In the genomic region with DNA sequence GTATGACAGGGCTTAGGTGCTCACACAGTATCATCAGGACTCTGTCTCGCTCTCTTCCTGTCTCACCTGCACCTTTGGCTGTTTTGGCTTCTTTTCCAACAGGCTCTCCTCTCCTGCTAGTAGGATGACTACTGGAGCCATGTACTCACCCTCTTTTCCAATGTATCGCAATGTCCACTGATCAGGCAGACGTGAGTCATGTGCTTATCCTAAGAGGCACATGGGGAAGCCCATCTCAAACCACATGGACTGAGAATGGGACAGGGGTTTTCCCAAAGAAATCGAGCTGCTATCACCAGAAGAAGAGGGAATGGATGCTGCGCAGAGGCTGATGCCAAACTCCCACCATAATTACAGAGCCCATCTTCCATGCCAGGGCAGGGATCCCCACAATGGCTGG, we compare ENCODE assay signal across 24 cellular contexts.
DNase-seq lines count a peak whose midpoint lies in the region; ATAC-seq, FAIRE-seq and TF ChIP-seq lines count a peak whose summit lies in the region.
"Had no signal": no experiment of that assay in that cellular context is flagged by ENCODE, and none has a peak within 500 bp of the region (broad histone marks: within the 10 kb centered on the region; RNA-seq: fewer than 3 reads in every experiment).

No MANE protein-coding gene starts in this region.

- no peak for DNase-seq in HepG2 (ENCODE audit: low spot score)
- no peak for DNase-seq in right lobe of liver
- DNase-seq in HT1080 (ENCODE audit: low read depth), result peak; percentile 3
- DNase-seq in activated effector memory CD4-positive, alpha-beta T cell treated with anti-CD3 and anti-CD28 coated beads, Interleukin-2, amount 50 U/mL, for 16 hours, result no peak
- DNase-seq in AG08395 (ENCODE audit: low spot score), result no peak
- DNase-seq: AML-193; BE2C; CD4-positive, alpha-beta T cell; CD8-positive, alpha-beta memory T cell; DMS 273 treated with DMSO at 0.1 percent for 48 hours; DMS53; DMS79 treated with DMSO at 0.1 percent for 48 hours; GM23248; H9 had no signal

- TF ChIP-seq POLR2A in HepG2 (IDR thresholded peaks at IDR 0.05; ENCODE audit: insufficient read depth in 1 of 2, low read depth in 2 of 2, low read length in 2 of 2), result no peak
- TF ChIP-seq POLR2A in right lobe of liver (IDR thresholded peaks at IDR 0.05), result no peak

- ATAC-seq in HepG2 (no peak), right lobe of liver (no peak), HG03469 (IDR thresholded peaks at IDR 0.05; ENCODE audit: unreplicated experiment) (no peak), HG02798 (IDR thresholded peaks at IDR 0.05; ENCODE audit: poor library complexity, unreplicated experiment) (no peak)
- ATAC-seq: HCT116 had no signal

- CTCF ChIA-PET in HepG2 (lab: Yijun Ruan, JAX; ENCODE audit: low intra/inter-chr PET ratio, low total read pairs), result no interaction called here

- H3K4me1 ChIP-seq in HepG2 (ENCODE audit: insufficient read depth, low read length) (no peaks in the 10 kb centered on the region), right lobe of liver (no peaks in the 10 kb centered on the region), endocrine pancreas (ENCODE audit: control insufficient read depth, insufficient read depth, low read length) (no peaks in the 10 kb centered on the region)
- H3K4me1 ChIP-seq: BE2C had no signal

- H3K27ac ChIP-seq in HepG2 (ENCODE audit: extremely low read length, insufficient read depth, low read length) (no peak overlapping the region), right lobe of liver (no peak overlapping the region)
- H3K27ac ChIP-seq: 22Rv1; BLaER1 treated with 17β-estradiol and CSF1 and Interleukin-3, amounts not matched to agents 10 nM and 100 nM; GM23248 had no signal

- no peaks in the 10 kb centered on the region for H3K79me2 ChIP-seq in HepG2 (ENCODE audit: insufficient read depth, low read length)

- H3K9me3 ChIP-seq in HepG2 (ENCODE audit: low read length), result no peaks in the 10 kb centered on the region
- no peaks in the 10 kb centered on the region for H3K9me3 ChIP-seq in right lobe of liver
- H3K9me3 ChIP-seq in endocrine pancreas (ENCODE audit: control insufficient read depth, low read length), result no peaks in the 10 kb centered on the region
- H3K9me3 ChIP-seq: BE2C had no signal

- H4K20me1 ChIP-seq in HepG2 (ENCODE audit: insufficient read depth, low read length), result no peaks in the 10 kb centered on the region
- H4K20me1 ChIP-seq: BLaER1 treated with 17β-estradiol and CSF1 and Interleukin-3, amounts not matched to agents 10 nM and 100 nM had no signal

- H2AFZ ChIP-seq in HepG2 (ENCODE audit: low read length), result no peak overlapping the region
- H2AFZ ChIP-seq: GM23248 had no signal

- no peaks in the 10 kb centered on the region for H3K27me3 ChIP-seq in HepG2 (ENCODE audit: control insufficient read depth in 1 of 2, insufficient read depth in 2 of 2, low read length in 2 of 2)
- no peaks in the 10 kb centered on the region for H3K27me3 ChIP-seq in right lobe of liver
- no peaks in the 10 kb centered on the region for H3K27me3 ChIP-seq in endocrine pancreas (ENCODE audit: control insufficient read depth, insufficient read depth, low read length)
- H3K27me3 ChIP-seq: BE2C; BLaER1 treated with 17β-estradiol and CSF1 and Interleukin-3, amounts not matched to agents 10 nM and 100 nM had no signal

- 2% methylated on average over 4 of the region's 5 CpGs for WGBS in HepG2 (ENCODE audit: low lambda C conversion rate)
- WGBS in right lobe of liver (ENCODE audit: insufficient coverage, low coverage, low lambda C conversion rate, missing lambda C conversion rate), result 33% methylated on average over 2 of the region's 5 CpGs

- TF ChIP-seq EP300 in HepG2 (IDR thresholded peaks at IDR 0.05; ENCODE audit: low read depth in 2 of 2, low read length in 2 of 2) (no peak), HepG2 (CRISPR knock-in tag; IDR thresholded peaks at IDR 0.05; ENCODE audit: borderline replicate concordance) (no peak)

- no peak for TF ChIP-seq CTCF in HepG2 (CRISPR knock-in tag; IDR thresholded peaks at IDR 0.05)
- no peak for TF ChIP-seq CTCF in right lobe of liver (IDR thresholded peaks at IDR 0.05)

- no peak overlapping the region for H3K4me2 ChIP-seq in HepG2 (ENCODE audit: low read depth, low read length)

- FAIRE-seq in HepG2 (lab: Jason Lieb, UNC), result no peak
- FAIRE-seq: A204.1, D721Med, G401.6, GM19239 had no signal

- H3K9ac ChIP-seq in HepG2 (ENCODE audit: insufficient read depth, low read depth, low read length) (no peak overlapping the region), endocrine pancreas (ENCODE audit: control insufficient read depth, insufficient read depth, low read length) (no peak overlapping the region)
- H3K9ac ChIP-seq: BLaER1 treated with 17β-estradiol and CSF1 and Interleukin-3, amounts not matched to agents 10 nM and 100 nM; GM23248 had no signal

- TF ChIP-seq RAD21 in HepG2 (CRISPR knock-in tag; IDR thresholded peaks at IDR 0.05), result no peak

- POLR2A ChIA-PET in HepG2 (lab: Yijun Ruan, JAX), result no interaction called here

- H3K36me3 ChIP-seq in HepG2 (replicated peaks in 1 of 2; ENCODE audit: control insufficient read depth in 1 of 2, insufficient read depth in 2 of 2, low read length in 2 of 2) (no peaks in the 10 kb centered on the region), right lobe of liver (no peaks in the 10 kb centered on the region), endocrine pancreas (ENCODE audit: control insufficient read depth, insufficient read depth, low read length) (no peaks in the 10 kb centered on the region)
- H3K36me3 ChIP-seq: BE2C; BLaER1 treated with 17β-estradiol and CSF1 and Interleukin-3, amounts not matched to agents 10 nM and 100 nM had no signal

- BruUV-seq in HepG2 (replicated peaks; lab: Mats Ljungman, UMichigan), result no TSS peak

- in situ Hi-C loops in HepG2 (cut with HindIII; ENCODE audit: extremely low pct_ligation_motif_present, low pct_unique_long_range_greater_than_20kb), result no loop called here

- no peak overlapping the region for H3K4me3 ChIP-seq in HepG2 (replicated peaks in 1 of 3; ENCODE audit: insufficient read depth in 1 of 3, low read depth in 2 of 3, low read length in 3 of 3)
- H3K4me3 ChIP-seq in right lobe of liver, result no peak overlapping the region
- peak overlapping the region; percentile 46 for H3K4me3 ChIP-seq in endocrine pancreas (ENCODE audit: control insufficient read depth, insufficient read depth, low read length)
- H3K4me3 ChIP-seq: BLaER1 treated with 17β-estradiol and CSF1 and Interleukin-3, amounts not matched to agents 10 nM and 100 nM; GM23248 had no signal

- intact Hi-C loops in HepG2 (cut with micrococcal nuclease; ENCODE audit: unreplicated experiment) (loop anchor here (10.0 kb wide), 1 partner anchor 165 kb away; no protein-coding TSS in a partner anchor), right lobe of liver (cut with DNase I) (no loop called here)

TF ChIP-seq in HepG2, 621 proteins besides CTCF, POLR2A, EP300 and RAD21:
- TF ChIP-seq ZNF468 (CRISPR knock-in tag; IDR thresholded peaks at IDR 0.05), result no peak
- TF ChIP-seq ZNF17 (CRISPR knock-in tag; IDR thresholded peaks at IDR 0.05), result no peak
- TF ChIP-seq, protein P1, sequence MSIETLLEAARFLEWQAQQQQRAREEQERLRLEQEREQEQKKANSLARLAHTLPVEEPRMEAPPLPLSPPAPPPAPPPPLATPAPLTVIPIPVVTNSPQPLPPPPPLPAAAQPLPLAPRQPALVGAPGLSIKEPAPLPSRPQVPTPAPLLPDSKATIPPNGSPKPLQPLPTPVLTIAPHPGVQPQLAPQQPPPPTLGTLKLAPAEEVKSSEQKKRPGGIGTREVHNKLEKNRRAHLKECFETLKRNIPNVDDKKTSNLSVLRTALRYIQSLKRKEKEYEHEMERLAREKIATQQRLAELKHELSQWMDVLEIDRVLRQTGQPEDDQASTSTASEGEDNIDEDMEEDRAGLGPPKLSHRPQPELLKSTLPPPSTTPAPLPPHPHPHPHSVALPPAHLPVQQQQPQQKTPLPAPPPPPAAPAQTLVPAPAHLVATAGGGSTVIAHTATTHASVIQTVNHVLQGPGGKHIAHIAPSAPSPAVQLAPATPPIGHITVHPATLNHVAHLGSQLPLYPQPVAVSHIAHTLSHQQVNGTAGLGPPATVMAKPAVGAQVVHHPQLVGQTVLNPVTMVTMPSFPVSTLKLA (IDR thresholded peaks at IDR 0.05), result peak; percentile 73
- TF ChIP-seq KAT7 (CRISPR knock-in tag; IDR thresholded peaks at IDR 0.05; ENCODE audit: borderline replicate concordance), result no peak
